ENCODE assay signal across 21 cellular contexts in genomic region chr1:10068605-10069294, GRCh38. TPM values are rescaled to one million over a fixed set of nuclear protein-coding genes. Genes with fewer than 3 reads are reported as not detected.
DNase-seq lines count a peak whose midpoint lies in the region; FAIRE-seq and TF ChIP-seq lines count a peak whose summit lies in the region.
"Had no signal": no experiment of that assay in that cellular context is flagged by ENCODE, and none has a peak within 500 bp of the region (broad histone marks: within the 10 kb centered on the region; RNA-seq: fewer than 3 reads in every experiment).

No MANE protein-coding gene starts in this region.

- H3K36me3 ChIP-seq in SJSA1 (peaks cover 6% of the 10 kb centered on the region; the same call in 1 of the 2 replicates), esophagus muscularis mucosa (peaks cover 0 to 10% (median 5%) of the 10 kb centered on the region in 4 donors)
- H3K36me3 ChIP-seq: prostate gland had no signal

- no peak overlapping the region for H3K4me3 ChIP-seq in SJSA1
- no peak overlapping the region for H3K4me3 ChIP-seq in esophagus muscularis mucosa
- H3K4me3 ChIP-seq in skin epidermis = no peak overlapping the region
- H3K4me3 ChIP-seq: lower lobe of right lung, prostate gland had no signal

- intact Hi-C loops in esophagus muscularis mucosa (cut with DNase I) = loop anchor here (10.0 kb wide), 1 partner anchor 56 kb away; no protein-coding TSS in a partner anchor

- H3K4me1 ChIP-seq in SJSA1 (replicated peaks) = peaks cover 53% of the 10 kb centered on the region
- H3K4me1 ChIP-seq in esophagus muscularis mucosa = peaks cover 37 to 80% (median 67%) of the 10 kb centered on the region in 4 donors
- H3K4me1 ChIP-seq: prostate gland had no signal

- H3K9me3 ChIP-seq in SJSA1 (replicated peaks) (no peaks in the 10 kb centered on the region), esophagus muscularis mucosa (no peaks in the 10 kb centered on the region)
- H3K9me3 ChIP-seq: Caco-2, lower lobe of right lung, prostate gland had no signal

- no peak for TF ChIP-seq EP300 in esophagus muscularis mucosa (IDR thresholded peaks at IDR 0.05)

- no peak for FAIRE-seq in GM19239 (lab: Jason Lieb, UNC)
- FAIRE-seq: GM12892 had no signal

- TF ChIP-seq CTCF in esophagus muscularis mucosa (IDR thresholded peaks at IDR 0.05) = no peak

- 71% methylated on average over 6 of the region's 6 CpGs for WGBS in esophagus muscularis mucosa

- no peak for TF ChIP-seq POLR2A in esophagus muscularis mucosa (IDR thresholded peaks at IDR 0.05; ENCODE audit: low read depth)

- peak overlapping the region; percentile 45 for H3K27ac ChIP-seq in SJSA1
- peak overlapping the region; percentile 78 to 87 (median 84) for H3K27ac ChIP-seq in esophagus muscularis mucosa (replicated peaks in 1 of 4)
- peak overlapping the region in 16 of 21 experiments; percentile 11 to 83 (median 56) for H3K27ac ChIP-seq in skin epidermis
- H3K27ac ChIP-seq: lower lobe of right lung, prostate gland had no signal

- DNase-seq in ELR (ENCODE audit: low read depth) (peak; percentile 6), SJSA1 (ENCODE audit: low read depth in 1 of 2, low spot score in 2 of 2) (peak; percentile 55 to 79), esophagus muscularis mucosa (ENCODE audit: extremely low spot score) (no peak), activated gamma-delta T cell treated with Interleukin-2 at 50 U/mL for 16 hours (no peak), GM19239 (ENCODE audit: insufficient read length, low spot score) (no peak), NCI-H2107 (lab: John Stamatoyannopoulos, UW) (no peak), NCI-H524 (lab: John Stamatoyannopoulos, UW) (no peak)
- DNase-seq: activated CD8-positive, alpha-beta memory T cell treated with anti-CD3 and anti-CD28 coated beads, Interleukin-2, amount 10 ng/mL, durations not matched to agents 7 days and 5 days; activated effector memory CD4-positive, alpha-beta T cell treated with Interleukin-2 at 50 U/mL for 16 hours; Caco-2; GOT3; Kasumi-1; lower lobe of right lung; naive thymus-derived CD4-positive, alpha-beta T cell; NCI-H1436; NCI-H2227 treated with DMSO at 0.1 percent for 48 hours; SHP77; stimulated activated naive CD4-positive, alpha-beta T cell treated with Interleukin-2 at 50 U/mL for 16 hours had no signal

- H3K27me3 ChIP-seq in SJSA1 (replicated peaks) = no peaks in the 10 kb centered on the region
- no peaks in the 10 kb centered on the region for H3K27me3 ChIP-seq in esophagus muscularis mucosa

RNA-seq across cellular contexts. Expression of gene UBE4B, which starts 36.0 kb away (rescaled TPM):
- 26.0 and 35.2 TPM in 2 replicates for total RNA-seq in SJSA1 (2014; rRNA removed; shearing (Covaris generic))
- total RNA-seq in esophagus muscularis mucosa = 100 to 1,000 TPM in 2 of 4 donors, 10 to 100 TPM in 2; 58.6 to 110 (median 85.5) TPM

Comparison
In these comparisons a context has a peak if more than half of its experiments do, and no peak if none do; other contexts are left out.
1. DNase-seq: peak in ELR (single experiment) and SJSA1 (2 of 2); none in esophagus muscularis mucosa (single experiment), activated gamma-delta T cell treated with Interleukin-2 at 50 U/mL for 16 hours (single experiment), GM19239 (single experiment), NCI-H2107 (single experiment) and NCI-H524 (0 of 2).
2. Peak in every context shown above with its lines, with median percentiles within 50 percentile points of each other: H3K27ac ChIP-seq.